In the genomic region with DNA sequence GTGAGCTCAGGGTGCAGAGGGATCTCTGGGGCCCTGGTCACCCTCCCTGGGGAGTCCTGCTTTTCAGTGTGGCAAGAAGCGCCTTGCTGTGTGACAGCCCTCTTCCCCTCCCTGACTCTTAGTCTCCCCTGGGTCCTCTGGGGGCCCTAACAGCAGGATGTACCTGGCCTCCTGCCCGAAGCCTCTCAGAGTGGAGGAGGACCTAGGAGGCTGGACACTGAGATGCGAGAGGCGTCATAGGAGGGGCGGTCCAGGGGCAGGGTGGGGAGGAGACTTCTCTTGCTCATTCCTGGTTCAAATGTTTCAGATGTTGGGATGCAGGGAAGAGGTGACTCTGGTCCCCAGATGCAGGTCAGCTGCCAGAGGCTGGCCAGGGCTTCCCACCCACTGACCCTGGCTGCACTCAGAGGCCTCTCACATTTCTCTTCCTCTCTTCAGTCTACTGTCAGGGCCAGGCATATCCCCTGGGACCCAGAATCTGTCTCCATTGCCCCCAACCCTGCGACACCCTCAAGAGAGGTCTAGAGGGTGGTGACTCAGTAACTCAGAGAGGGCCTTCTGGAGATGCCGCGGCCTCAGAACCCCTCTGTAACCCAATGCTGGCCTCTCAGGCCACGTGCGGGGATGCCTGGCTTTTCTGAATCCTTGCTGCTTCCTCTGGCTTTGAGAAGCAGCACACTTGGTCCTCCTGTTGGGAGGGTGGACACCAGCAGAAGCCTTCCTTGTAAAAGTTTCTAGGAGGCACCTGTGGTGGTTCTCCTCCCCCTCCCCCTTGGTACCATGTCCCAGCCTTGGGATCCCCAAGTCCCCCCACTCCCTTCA, we compare ENCODE assay signal across 13 cellular contexts. TPM values are rescaled to one million over a fixed set of nuclear protein-coding genes. Genes with fewer than 3 reads are reported as not detected.
DNase-seq lines count a peak whose midpoint lies in the region; ATAC-seq and TF ChIP-seq lines count a peak whose summit lies in the region.
"Had no signal": no experiment of that assay in that cellular context is flagged by ENCODE, and none has a peak within 500 bp of the region (broad histone marks: within the 10 kb centered on the region; RNA-seq: fewer than 3 reads in every experiment).

No MANE protein-coding gene starts in this region.

- CTCF ChIA-PET in Panc1 (lab: Charles Lee) = no interaction called here

- TF ChIP-seq CTCF in Panc1 (IDR thresholded peaks at IDR 0.05) (no peak), nephron progenitor cell (IDR thresholded peaks at IDR 0.05) (no peak)

- in situ Hi-C loops in Panc1 (cut with HindIII; ENCODE audit: low pct_unique_long_range_greater_than_20kb, low sequenced_read_pairs) = no loop called here

- no TSS peak for BruUV-seq in Panc1 (replicated peaks; lab: Mats Ljungman, UMichigan)

- H3K27ac ChIP-seq in Panc1 (ENCODE audit: low read length) = peak overlapping the region; percentile 71
- no peak overlapping the region for H3K27ac ChIP-seq in effector memory CD4-positive, alpha-beta T cell (ENCODE audit: insufficient read depth, low read length, poor library complexity, severe bottlenecking)
- H3K27ac ChIP-seq: C4-2B had no signal

- H3K9me3 Mint-ChIP-seq in nephron progenitor cell = no peaks in the 10 kb centered on the region
- H3K9me3 Mint-ChIP-seq: activated naive CD4-positive, alpha-beta T cell treated with anti-CD3 and anti-CD28 coated beads, Interleukin-2, amount 50 U/mL, for 24 hours; memory B cell; stimulated activated naive CD8-positive, alpha-beta T cell treated with anti-CD3 and anti-CD28 coated beads, Interleukin-15, Interleukin-2, amounts not matched to agents 100 ng/mL and 50 ng/mL, for 24 hours; T-cell had no signal

- H3K36me3 Mint-ChIP-seq in nephron progenitor cell (ENCODE audit: low read depth) = peaks cover 3% of the 10 kb centered on the region
- H3K36me3 Mint-ChIP-seq: activated naive CD4-positive, alpha-beta T cell treated with anti-CD3 and anti-CD28 coated beads, Interleukin-2, amount 50 U/mL, for 24 hours; memory B cell; T-cell had no signal

- H3K4me1 Mint-ChIP-seq in nephron progenitor cell = peaks cover 36% of the 10 kb centered on the region
- H3K4me1 Mint-ChIP-seq: activated naive CD4-positive, alpha-beta T cell treated with anti-CD3 and anti-CD28 coated beads, Interleukin-2, amount 50 U/mL, for 24 hours; T-cell had no signal

- no peaks in the 10 kb centered on the region for H3K27me3 ChIP-seq in Panc1 (ENCODE audit: control insufficient read depth, insufficient read depth, low read length)
- no peaks in the 10 kb centered on the region for H3K27me3 ChIP-seq in effector memory CD4-positive, alpha-beta T cell (replicated peaks; ENCODE audit: control insufficient read depth, insufficient read depth, low read length, poor library complexity, severe bottlenecking)

- peak overlapping the region; percentile 88 for H3K27ac Mint-ChIP-seq in nephron progenitor cell
- H3K27ac Mint-ChIP-seq: activated naive CD4-positive, alpha-beta T cell treated with anti-CD3 and anti-CD28 coated beads, Interleukin-2, amount 50 U/mL, for 24 hours; memory B cell; stimulated activated naive CD8-positive, alpha-beta T cell treated with anti-CD3 and anti-CD28 coated beads, Interleukin-15, Interleukin-2, amounts not matched to agents 100 ng/mL and 50 ng/mL, for 24 hours; T-cell had no signal

- no peaks in the 10 kb centered on the region for H3K36me3 ChIP-seq in Panc1 (ENCODE audit: control insufficient read depth, insufficient read depth, low read length)
- no peaks in the 10 kb centered on the region for H3K36me3 ChIP-seq in effector memory CD4-positive, alpha-beta T cell (ENCODE audit: control insufficient read depth, insufficient read depth, low read length)

- peak overlapping the region; percentile 47 for H3K4me3 Mint-ChIP-seq in nephron progenitor cell
- H3K4me3 Mint-ChIP-seq: activated naive CD4-positive, alpha-beta T cell treated with anti-CD3 and anti-CD28 coated beads, Interleukin-2, amount 50 U/mL, for 24 hours; memory B cell; stimulated activated naive CD8-positive, alpha-beta T cell treated with anti-CD3 and anti-CD28 coated beads, Interleukin-15, Interleukin-2, amounts not matched to agents 100 ng/mL and 50 ng/mL, for 24 hours; T-cell had no signal

- no peak overlapping the region for H3K4me3 ChIP-seq in Panc1 (ENCODE audit: low read depth in 2 of 2, low read length in 2 of 2)
- H3K4me3 ChIP-seq in effector memory CD4-positive, alpha-beta T cell (ENCODE audit: insufficient read depth, low read depth, low read length, poor library complexity, severe bottlenecking) = no peak overlapping the region

- peak; percentile 64 for ATAC-seq in Panc1
- ATAC-seq in HG03095 (IDR thresholded peaks at IDR 0.05; ENCODE audit: unreplicated experiment) = no peak
- ATAC-seq: T-cell had no signal

- intact Hi-C loops in Panc1 (cut with micrococcal nuclease; ENCODE audit: unreplicated experiment) = no loop called here

- DNase-seq in A172 (ENCODE audit: low spot score) (peak; percentile 80), Panc1 (ENCODE audit: low read depth, low spot score) (no peak), fibroblast of gingiva (ENCODE audit: low read depth) (peak; percentile 87), nephron progenitor cell (peak; percentile 25), GF-D8 (lab: John Stamatoyannopoulos, UW) (no peak), GM19240 (ENCODE audit: insufficient read length, low spot score) (no peak)
- DNase-seq in effector memory CD4-positive, alpha-beta T cell = no peak
- DNase-seq: T-cell had no signal

- H3K4me1 ChIP-seq in Panc1 (ENCODE audit: control insufficient read depth, insufficient read depth, low read length) = peaks cover 25% of the 10 kb centered on the region
- H3K4me1 ChIP-seq in effector memory CD4-positive, alpha-beta T cell (ENCODE audit: control insufficient read depth, insufficient read depth, low read length, poor library complexity, severe bottlenecking) = no peaks in the 10 kb centered on the region

- POLR2A ChIA-PET in Panc1 (lab: Charles Lee) = interaction anchor here (0.6 kb wide), 2 partner anchors 20 to 54 kb away, joined by 5 to 7 read pairs; no protein-coding TSS in a partner anchor

- peaks cover under 1% of the 10 kb centered on the region for H3K27me3 Mint-ChIP-seq in nephron progenitor cell (ENCODE audit: low read depth, poor library complexity)
- H3K27me3 Mint-ChIP-seq: activated naive CD4-positive, alpha-beta T cell treated with anti-CD3 and anti-CD28 coated beads, Interleukin-2, amount 50 U/mL, for 24 hours; stimulated activated naive CD8-positive, alpha-beta T cell treated with anti-CD3 and anti-CD28 coated beads, Interleukin-15, Interleukin-2, amounts not matched to agents 100 ng/mL and 50 ng/mL, for 24 hours; T-cell had no signal

- no peaks in the 10 kb centered on the region for H3K9me3 ChIP-seq in Panc1 (ENCODE audit: control insufficient read depth, insufficient read depth, low read depth, low read length)
- H3K9me3 ChIP-seq in effector memory CD4-positive, alpha-beta T cell (ENCODE audit: control insufficient read depth, low read length) = no peaks in the 10 kb centered on the region

RNA-seq across cellular contexts. Expression of a gene that starts 25.9 kb away (rescaled TPM):
- 9.3 and 14.1 TPM in 2 replicates for total RNA-seq in A172 (2014; rRNA removed; shearing (Covaris generic))
- total RNA-seq in Panc1 (2021; ENCODE audit: unreplicated experiment) = 17.0 TPM
- polyA plus RNA-seq in Panc1 (2012; ENCODE audit: insufficient read length) = 19.5 TPM

RNA-seq across cellular contexts. Expression of a gene that starts 33.6 kb away (rescaled TPM):
- 103 and 141 TPM in 2 replicates for total RNA-seq in A172 (2014; rRNA removed; shearing (Covaris generic))
- total RNA-seq in Panc1 (2021; ENCODE audit: unreplicated experiment) = 56.0 TPM
- polyA plus RNA-seq in Panc1 (2012; ENCODE audit: insufficient read length) = 58.5 TPM

RNA-seq across cellular contexts. Expression of a gene that starts 39.0 kb away (rescaled TPM):
- total RNA-seq in A172 (2014; rRNA removed; shearing (Covaris generic)) = 132 and 171 TPM in 2 replicates
- 17.5 TPM for total RNA-seq in Panc1 (2021; ENCODE audit: unreplicated experiment)
- polyA plus RNA-seq in Panc1 (2012; ENCODE audit: insufficient read length) = 15.5 TPM

RNA-seq across cellular contexts. Expression of a gene that starts 48.1 kb away (rescaled TPM):
- 39.3 and 53.6 TPM in 2 replicates for total RNA-seq in A172 (2014; rRNA removed; shearing (Covaris generic))
- total RNA-seq in Panc1 (2021; ENCODE audit: unreplicated experiment) = 52.1 TPM
- 31.4 TPM for polyA plus RNA-seq in Panc1 (2012; ENCODE audit: insufficient read length)

Comparison
In these comparisons a context has a peak if more than half of its experiments do, and no peak if none do; other contexts are left out.
1. DNase-seq: peak in A172 (single experiment), fibroblast of gingiva (single experiment) and nephron progenitor cell (single experiment); none in Panc1 (single experiment), GF-D8 (single experiment), GM19240 (single experiment) and effector memory CD4-positive, alpha-beta T cell (0 of 3).